Comparison of ENCODE assay signal across 1 cellular context in genomic region chr11:56396047-56396446, GRCh38.
TF ChIP-seq lines count a peak whose summit lies in the region.

No MANE protein-coding gene starts in this region.

TF ChIP-seq in H1, 55 proteins besides CTCF, POLR2A, EP300 and RAD21:
- TF ChIP-seq KDM5A (IDR thresholded peaks at IDR 0.05; ENCODE audit: low read length): no peak
- TF ChIP-seq KDM4A (IDR thresholded peaks at IDR 0.05; ENCODE audit: low read depth, low read length, severe bottlenecking): no peak
- no peak for TF ChIP-seq PHF8 (conservative IDR thresholded peaks at IDR 0.05; ENCODE audit: low read depth, low read length)
- TF ChIP-seq SIN3A (conservative IDR thresholded peaks at IDR 0.05 in 1 of 2, IDR thresholded peaks at IDR 0.05 in 1 of 2; ENCODE audit: low read depth in 1 of 2, low read length in 2 of 2): no peak
- no peak for TF ChIP-seq SP4 (IDR thresholded peaks at IDR 0.05; ENCODE audit: low read length)
- TF ChIP-seq JUN (IDR thresholded peaks at IDR 0.05; ENCODE audit: low read depth, low read length): no peak
TF ChIP-seq in H1: peak in this region for 0.
